Comparison of ENCODE assay signal across 3 cellular contexts in the genomic region with DNA sequence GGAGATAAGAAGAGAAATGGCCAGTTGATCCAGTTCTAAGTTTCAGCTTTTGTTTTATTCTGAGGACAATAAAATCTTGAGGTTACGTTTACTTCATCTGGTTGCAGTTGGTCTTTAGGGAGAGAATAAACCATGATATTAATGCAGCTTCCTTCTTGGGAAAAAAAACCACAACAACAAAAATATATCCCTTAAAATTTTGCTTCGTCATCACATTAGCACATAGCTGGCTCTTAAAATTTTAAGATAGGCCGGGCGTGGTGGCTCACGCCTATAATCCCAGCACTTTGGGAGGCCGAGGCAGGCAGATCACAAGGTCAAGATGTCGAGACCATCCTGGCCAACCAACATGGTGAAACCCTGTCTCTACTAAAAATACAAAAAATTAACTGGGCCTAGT.
TF ChIP-seq lines count a peak whose summit lies in the region.

No MANE protein-coding gene starts in this region.

TF ChIP-seq in A549, 52 proteins besides CTCF, POLR2A, EP300 and RAD21:
- TF ChIP-seq, protein P1, sequence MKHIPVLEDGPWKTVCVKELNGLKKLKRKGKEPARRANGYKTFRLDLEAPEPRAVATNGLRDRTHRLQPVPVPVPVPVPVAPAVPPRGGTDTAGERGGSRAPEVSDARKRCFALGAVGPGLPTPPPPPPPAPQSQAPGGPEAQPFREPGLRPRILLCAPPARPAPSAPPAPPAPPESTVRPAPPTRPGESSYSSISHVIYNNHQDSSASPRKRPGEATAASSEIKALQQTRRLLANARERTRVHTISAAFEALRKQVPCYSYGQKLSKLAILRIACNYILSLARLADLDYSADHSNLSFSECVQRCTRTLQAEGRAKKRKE (CRISPR knock-in tag; IDR thresholded peaks at IDR 0.05; ENCODE audit: low read depth) = no peak
- TF ChIP-seq MAFK (IDR thresholded peaks at IDR 0.05; ENCODE audit: partially characterized antibody) = peak; percentile 89
- TF ChIP-seq, protein P2, sequence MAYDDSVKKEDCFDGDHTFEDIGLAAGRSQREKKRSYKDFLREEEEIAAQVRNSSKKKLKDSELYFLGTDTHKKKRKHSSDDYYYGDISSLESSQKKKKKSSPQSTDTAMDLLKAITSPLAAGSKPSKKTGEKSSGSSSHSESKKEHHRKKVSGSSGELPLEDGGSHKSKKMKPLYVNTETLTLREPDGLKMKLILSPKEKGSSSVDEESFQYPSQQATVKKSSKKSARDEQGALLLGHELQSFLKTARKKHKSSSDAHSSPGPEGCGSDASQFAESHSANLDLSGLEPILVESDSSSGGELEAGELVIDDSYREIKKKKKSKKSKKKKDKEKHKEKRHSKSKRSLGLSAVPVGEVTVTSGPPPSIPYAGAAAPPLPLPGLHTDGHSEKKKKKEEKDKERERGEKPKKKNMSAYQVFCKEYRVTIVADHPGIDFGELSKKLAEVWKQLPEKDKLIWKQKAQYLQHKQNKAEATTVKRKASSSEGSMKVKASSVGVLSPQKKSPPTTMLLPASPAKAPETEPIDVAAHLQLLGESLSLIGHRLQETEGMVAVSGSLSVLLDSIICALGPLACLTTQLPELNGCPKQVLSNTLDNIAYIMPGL (CRISPR knock-in tag; IDR thresholded peaks at IDR 0.05; ENCODE audit: borderline replicate concordance) = no peak

TF ChIP-seq in IMR-90, 13 proteins besides CTCF, POLR2A, EP300 and RAD21:
- TF ChIP-seq NFE2L2 (IDR thresholded peaks at IDR 0.05; ENCODE audit: low read depth, low read length) = no peak
- TF ChIP-seq MAFK (IDR thresholded peaks at IDR 0.05; ENCODE audit: low read depth, low read length) = peak; percentile 82

TF ChIP-seq in K562, 482 proteins besides CTCF, POLR2A, EP300 and RAD21:
- TF ChIP-seq MAFG (tag; conservative IDR thresholded peaks at IDR 0.05) (peak; percentile 94), RFX5 (IDR thresholded peaks at IDR 0.05; ENCODE audit: low read depth, low read length) (no peak), MAFK (IDR thresholded peaks at IDR 0.05; ENCODE audit: low read length) (peak; percentile 87), NFE2 (IDR thresholded peaks at IDR 0.05; ENCODE audit: low read depth) (peak; percentile 59), C11orf30 (IDR thresholded peaks at IDR 0.05; ENCODE audit: low read depth) (peak; percentile 94), ZNF316 (IDR thresholded peaks at IDR 0.05) (peak; percentile 97), MAFF (IDR thresholded peaks at IDR 0.05; ENCODE audit: low read length) (peak; percentile 90), TCF7 (IDR thresholded peaks at IDR 0.05; ENCODE audit: borderline replicate concordance) (no peak)
